ENCODE assay signal across 22 cellular contexts in the genomic region with DNA sequence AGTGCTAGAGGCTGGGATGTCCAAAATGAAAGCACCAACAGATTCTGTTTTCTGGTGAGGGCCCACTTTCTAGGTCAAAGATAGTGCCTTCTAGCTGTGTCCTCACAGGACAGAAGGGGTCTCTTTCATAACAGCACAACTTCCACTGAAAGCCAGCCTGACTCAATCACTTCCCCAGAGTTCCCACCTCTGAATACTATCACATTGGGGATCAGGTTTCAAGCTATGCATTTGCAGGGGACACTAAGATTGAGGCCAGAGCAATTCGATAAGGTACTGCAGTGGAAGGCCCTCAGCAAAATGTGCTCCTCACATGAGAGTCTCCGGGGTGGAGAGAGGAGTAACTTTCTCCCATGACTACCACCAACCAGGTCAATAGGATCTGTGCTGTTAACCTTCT.
"Had no signal": no experiment of that assay in that cellular context is flagged by ENCODE, and none has a peak within 500 bp of the region (broad histone marks: within the 10 kb centered on the region; RNA-seq: fewer than 3 reads in every experiment).

No MANE protein-coding gene starts in this region.

- FAIRE-seq: astrocyte had no signal

- DNase-seq: activated B cell treated with CpG ODN at 0.5 μM for 24 hours; activated CD4-positive, alpha-beta memory T cell treated with anti-CD3 and anti-CD28 coated beads for 36 hours; activated CD4-positive, alpha-beta T cell treated with anti-CD3 and anti-CD28 coated beads for 1 hour; activated CD4-positive, alpha-beta T cell treated with anti-CD3 and anti-CD28 coated beads, Interleukin-2, amount 10 ng/mL, durations not matched to agents 24 days and 14 days; activated CD8-positive, alpha-beta memory T cell treated with anti-CD3 and anti-CD28 coated beads for 24 hours; activated gamma-delta T cell; activated naive CD4-positive, alpha-beta T cell treated with anti-CD3 and anti-CD28 coated beads for 36 hours; activated T-cell treated with anti-CD3 and anti-CD28 coated beads, Interleukin-2, amount 50 U/mL, for 4 hours; amygdala; NCI-H1092 treated with DMSO at 0.1 percent for 48 hours; NCI-H1417 treated with DMSO at 0.1 percent for 48 hours; NCI-H1694; NCI-H2029; NCI-H2107; NCI-H510A treated with DMSO at 0.1 percent for 48 hours; SHP77 treated with DMSO at 0.1 percent for 48 hours had no signal

- H3K27me3 ChIP-seq: cardiac muscle cell had no signal

- H3K36me3 Mint-ChIP-seq: activated CD4-positive, alpha-beta memory T cell treated with anti-CD3 and anti-CD28 coated beads for 36 hours; activated naive CD8-positive, alpha-beta T cell; brain had no signal

- H3K27me3 Mint-ChIP-seq: activated B cell treated with CpG ODN at 0.5 μM for 24 hours; activated CD4-positive, alpha-beta memory T cell treated with anti-CD3 and anti-CD28 coated beads for 36 hours; activated CD4-positive, alpha-beta T cell treated with anti-CD3 and anti-CD28 coated beads, Interleukin-2, amount 10 ng/mL, durations not matched to agents 24 days and 14 days; activated naive CD8-positive, alpha-beta T cell; activated T-helper 17 cell treated with anti-CD3 and anti-CD28 coated beads, Interleukin-2, amount 50 U/mL, for 72 hours; brain had no signal

- H3K36me3 ChIP-seq: cardiac muscle cell had no signal

- H3K27ac Mint-ChIP-seq: activated B cell treated with CpG ODN at 0.5 μM for 24 hours; activated CD4-positive, alpha-beta memory T cell treated with anti-CD3 and anti-CD28 coated beads for 36 hours; activated CD4-positive, alpha-beta T cell treated with anti-CD3 and anti-CD28 coated beads, Interleukin-2, amount 10 ng/mL, durations not matched to agents 24 days and 14 days; activated naive CD4-positive, alpha-beta T cell treated with anti-CD3 and anti-CD28 coated beads for 36 hours; activated naive CD8-positive, alpha-beta T cell; activated T-helper 17 cell treated with anti-CD3 and anti-CD28 coated beads, Interleukin-2, amount 50 U/mL, for 72 hours; brain; T-helper 1 cell treated with Interleukin-12 subunit alpha and Interleukin-12 subunit beta and Interleukin-4 antibody, amounts not matched to agents 30 μg/mL and 1 μg/mL, for 36 hours had no signal

- H3K27ac ChIP-seq: cardiac muscle cell had no signal

- H3K4me3 Mint-ChIP-seq: activated B cell treated with CpG ODN at 0.5 μM for 24 hours; activated CD4-positive, alpha-beta memory T cell treated with anti-CD3 and anti-CD28 coated beads for 36 hours; activated CD4-positive, alpha-beta T cell treated with anti-CD3 and anti-CD28 coated beads, Interleukin-2, amount 10 ng/mL, durations not matched to agents 24 days and 14 days; activated naive CD4-positive, alpha-beta T cell treated with anti-CD3 and anti-CD28 coated beads for 36 hours; activated naive CD8-positive, alpha-beta T cell; activated T-cell treated with anti-CD3 and anti-CD28 coated beads, Interleukin-2, amount 50 U/mL, for 4 hours; activated T-helper 17 cell treated with anti-CD3 and anti-CD28 coated beads, Interleukin-2, amount 50 U/mL, for 72 hours; brain; T-helper 1 cell treated with Interleukin-12 subunit alpha and Interleukin-12 subunit beta and Interleukin-4 antibody, amounts not matched to agents 30 μg/mL and 1 μg/mL, for 36 hours had no signal

- H3K9me3 Mint-ChIP-seq: activated B cell treated with CpG ODN at 0.5 μM for 24 hours; activated CD4-positive, alpha-beta memory T cell treated with anti-CD3 and anti-CD28 coated beads for 36 hours; activated CD4-positive, alpha-beta T cell treated with anti-CD3 and anti-CD28 coated beads, Interleukin-2, amount 10 ng/mL, durations not matched to agents 24 days and 14 days; activated naive CD4-positive, alpha-beta T cell treated with anti-CD3 and anti-CD28 coated beads for 36 hours; activated T-cell treated with anti-CD3 and anti-CD28 coated beads, Interleukin-2, amount 50 U/mL, for 4 hours; activated T-helper 17 cell treated with anti-CD3 and anti-CD28 coated beads, Interleukin-2, amount 50 U/mL, for 72 hours; brain; T-helper 1 cell treated with Interleukin-12 subunit alpha and Interleukin-12 subunit beta and Interleukin-4 antibody, amounts not matched to agents 30 μg/mL and 1 μg/mL, for 36 hours had no signal

- H3K4me3 ChIP-seq: cardiac muscle cell had no signal

- H3K4me1 Mint-ChIP-seq: activated B cell treated with CpG ODN at 0.5 μM for 24 hours; activated CD4-positive, alpha-beta T cell treated with anti-CD3 and anti-CD28 coated beads, Interleukin-2, amount 10 ng/mL, durations not matched to agents 24 days and 14 days; activated T-helper 17 cell treated with anti-CD3 and anti-CD28 coated beads, Interleukin-2, amount 50 U/mL, for 72 hours had no signal
